In the genomic region with DNA sequence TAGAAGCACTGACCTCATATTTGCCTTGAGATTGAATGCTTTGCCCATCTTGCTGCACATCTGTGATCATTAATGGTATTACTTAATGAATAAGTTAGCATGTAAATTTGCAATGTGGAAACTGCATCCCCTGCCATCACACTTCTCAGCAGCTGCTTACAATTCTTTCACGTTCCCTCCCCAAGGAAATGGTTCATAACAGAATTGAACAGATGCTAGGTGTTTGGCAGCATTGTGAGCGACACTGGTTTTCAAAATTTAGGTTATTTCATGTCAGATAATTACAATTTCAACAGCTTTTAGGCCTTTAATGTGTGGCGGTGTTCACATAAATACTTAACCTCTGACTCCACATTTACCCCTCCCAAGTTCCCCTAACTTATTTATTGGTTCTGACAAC, we compare ENCODE assay signal across 22 cellular contexts. TPM values are rescaled to one million over a fixed set of nuclear protein-coding genes. Genes with fewer than 3 reads are reported as not detected.
DNase-seq lines count a peak whose midpoint lies in the region; ATAC-seq and TF ChIP-seq lines count a peak whose summit lies in the region.
"Had no signal": no experiment of that assay in that cellular context is flagged by ENCODE, and none has a peak within 500 bp of the region (broad histone marks: within the 10 kb centered on the region; RNA-seq: fewer than 3 reads in every experiment).

No MANE protein-coding gene starts in this region.

- no peak overlapping the region for H3K4me3 ChIP-seq in Caco-2 (ENCODE audit: low read depth, low read length)
- no peak overlapping the region for H3K4me3 ChIP-seq in dorsolateral prefrontal cortex
- H3K4me3 ChIP-seq in psoas muscle: no peak overlapping the region
- H3K4me3 ChIP-seq: BLaER1, GM23248, Peyer's patch, SJSA1 had no signal

- TF ChIP-seq CTCF in Caco-2 (IDR thresholded peaks at IDR 0.05; ENCODE audit: insufficient read depth in 1 of 2, low read depth in 1 of 2, low read length in 1 of 2, severe bottlenecking in 1 of 2, unreplicated experiment in 1 of 2) (no peak), dorsolateral prefrontal cortex (IDR thresholded peaks at IDR 0.05 in 54 of 56, conservative IDR thresholded peaks at IDR 0.05 in 2 of 56; ENCODE audit: low read depth in 1 of 56, partially characterized antibody in 56 of 56) (no peak), psoas muscle (IDR thresholded peaks at IDR 0.05) (no peak)

- H3K36me3 Mint-ChIP-seq in Caco-2 (ENCODE audit: insufficient read depth, unreplicated experiment): peaks cover 75% of the 10 kb centered on the region

- no peaks in the 10 kb centered on the region for H3K27me3 ChIP-seq in Caco-2 (replicated peaks; ENCODE audit: control insufficient read depth, insufficient read depth, low read length)
- H3K27me3 ChIP-seq in dorsolateral prefrontal cortex: peaks cover 0 to 3% (median 0%) of the 10 kb centered on the region in 45 donors
- H3K27me3 ChIP-seq in psoas muscle (ENCODE audit: insufficient read depth in 3 of 3, low read length in 2 of 3): no peaks in the 10 kb centered on the region
- H3K27me3 ChIP-seq: BLaER1, Peyer's patch, SJSA1 had no signal

- H3K4me1 Mint-ChIP-seq in Caco-2 (ENCODE audit: low read depth, unreplicated experiment): peaks cover 39% of the 10 kb centered on the region

- H3K27ac Mint-ChIP-seq in Caco-2 (ENCODE audit: unreplicated experiment): peak overlapping the region; percentile 70
- H3K27ac Mint-ChIP-seq: CD4-positive, alpha-beta T cell had no signal

- POLR2A ChIA-PET in Caco-2 (lab: Charles Lee): no interaction called here

- H3K27ac ChIP-seq in dorsolateral prefrontal cortex (peak overlapping the region in 55 of 59 donors; percentile 18 to 97 (median 75)), psoas muscle (peak overlapping the region; percentile 87)
- H3K27ac ChIP-seq: BLaER1, GM23248, Peyer's patch, SJSA1 had no signal

- 47 to 57% (median 55%) methylated on average over 3 of the region's 3 CpGs for WGBS in psoas muscle, 3 donors

- H3K36me3 ChIP-seq in Caco-2 (ENCODE audit: control insufficient read depth, insufficient read depth, low read length): no peaks in the 10 kb centered on the region
- no peaks in the 10 kb centered on the region for H3K36me3 ChIP-seq in psoas muscle (ENCODE audit: insufficient read depth in 1 of 2, low read depth in 1 of 2)
- H3K36me3 ChIP-seq: BLaER1, Peyer's patch had no signal

- no peaks in the 10 kb centered on the region for H3K27me3 Mint-ChIP-seq in Caco-2 (ENCODE audit: insufficient read depth, unreplicated experiment)

- H3K4me1 ChIP-seq in Caco-2: peaks cover 88% of the 10 kb centered on the region
- peaks cover 66% of the 10 kb centered on the region for H3K4me1 ChIP-seq in psoas muscle
- H3K4me1 ChIP-seq: Peyer's patch had no signal

- DNase-seq in Caco-2 (no peak), DMS 273 treated with DMSO at 0.1 percent for 48 hours (lab: John Stamatoyannopoulos, UW) (peak; percentile 20), dorsolateral prefrontal cortex (no peak), psoas muscle (no peak), ureter (ENCODE audit: low spot score) (no peak), HT-29 (ENCODE audit: low spot score) (no peak)
- DNase-seq: CD4-positive, alpha-beta T cell; COR-L47; DMS153; GM23248; HCEC 1CT; KG1; NCI-H1105; NCI-H2081; NCI-H2171 treated with DMSO at 0.1 percent for 48 hours; NCI-H524 treated with DMSO at 0.1 percent for 48 hours; NCI-H82; Peyer's patch had no signal

- H3K4me3 Mint-ChIP-seq in Caco-2 (ENCODE audit: unreplicated experiment): no peak overlapping the region
- H3K4me3 Mint-ChIP-seq: CD4-positive, alpha-beta T cell had no signal

- BruUV-seq in Caco-2 (replicated peaks; lab: Mats Ljungman, UMichigan): no TSS peak

- H3K9me3 Mint-ChIP-seq in Caco-2 (ENCODE audit: unreplicated experiment): no peaks in the 10 kb centered on the region
- H3K9me3 Mint-ChIP-seq: CD4-positive, alpha-beta T cell had no signal

- intact Hi-C loops in Caco-2 (cut with micrococcal nuclease; ENCODE audit: unreplicated experiment): no loop called here
- intact Hi-C loops in dorsolateral prefrontal cortex (cut with DNase I): loop anchor here in 1 of 2 donors (5.0 kb wide), 1 partner anchor 41 kb away; no protein-coding TSS in a partner anchor
- intact Hi-C loops in psoas muscle (cut with DNase I): loop anchor here (2.0 to 5.0 kb wide), 2 partner anchors 36 to 44 kb away; no protein-coding TSS in a partner anchor

- CTCF ChIA-PET in Caco-2 (lab: Charles Lee): no interaction called here

- ATAC-seq in psoas muscle (no peak), GM19395 (IDR thresholded peaks at IDR 0.05; ENCODE audit: unreplicated experiment) (no peak)

- H3K9me3 ChIP-seq in Caco-2 (no peaks in the 10 kb centered on the region), psoas muscle (no peaks in the 10 kb centered on the region)
- H3K9me3 ChIP-seq: BLaER1, Peyer's patch had no signal

RNA-seq across cellular contexts. Expression of gene SLC1A3, which starts 46.6 kb away (rescaled TPM):
- total RNA-seq in Caco-2 (2022) (178 and 195 TPM in 2 replicates), dorsolateral prefrontal cortex (1,000 to 10,000 TPM in 10 of 120 experiments, 100 to 1,000 TPM in 110; 324 to 1,867 (median 637) TPM), psoas muscle (10 to 100 TPM; 12.7 to 25.3 (median 21.5) TPM), ureter (33.4 TPM)
- polyA plus RNA-seq in psoas muscle: 10 to 100 TPM in 2 of 3 donors, 1 to 10 TPM in 1; 9.6 to 17.4 (median 10.3) TPM
- total RNA-seq in HT-29 (2014; rRNA removed; shearing (Covaris generic)): 0.52 TPM in 1 of 2 replicates, not detected in the other
- total RNA-seq: CD4-positive, alpha-beta T cell; OCI-LY7 had no signal
